Comparison of ENCODE assay signal across 11 cellular contexts in genomic region chr2:166750624-166751023, GRCh38.
"Had no signal": no experiment of that assay in that cellular context is flagged by ENCODE, and none has a peak within 500 bp of the region (broad histone marks: within the 10 kb centered on the region; RNA-seq: fewer than 3 reads in every experiment).

No MANE protein-coding gene starts in this region.

- H3K27ac Mint-ChIP-seq: GM23338, H9, HFFc6 had no signal

- H2AFZ ChIP-seq: GM23248, GM23338 had no signal

- FAIRE-seq: H1, H54 had no signal

- ATAC-seq: GM23338, HCT116 had no signal

- H3K36me3 ChIP-seq: HAP-1 had no signal

- H3K4me3 ChIP-seq: GM23248, GM23338, HAP-1 had no signal

- H3K4me1 Mint-ChIP-seq: GM23338 had no signal

- H3K4me3 Mint-ChIP-seq: GM23338, H9, HFFc6 had no signal

- H3K9ac ChIP-seq: GM23248 had no signal

- DNase-seq: GM23248, GOT3, H7, H9, HCEC 1CT, HFFc6 had no signal

- H3K9me3 ChIP-seq: HAP-1 had no signal

- H3K4me2 ChIP-seq: GM23338 had no signal

- H3K4me1 ChIP-seq: HAP-1 had no signal

- H3K27ac ChIP-seq: GM23248 had no signal
